In genomic region chr3:44477312-44478030, GRCh38 we compare ENCODE assay signal across 8 cellular contexts. TPM values are rescaled to one million over a fixed set of nuclear protein-coding genes. Genes with fewer than 3 reads are reported as not detected.
DNase-seq lines count a peak whose midpoint lies in the region; ATAC-seq, FAIRE-seq and TF ChIP-seq lines count a peak whose summit lies in the region.

TSS of gene ZNF445 (minus strand) at chr3:44477670. CDS start at chr3:44455549, 22,121 bp downstream.

- under 1% methylated on average over 69 of the region's 69 CpGs for WGBS in right cardiac atrium

- peak; percentile 85 for ATAC-seq in HG02610 (IDR thresholded peaks at IDR 0.05; ENCODE audit: unreplicated experiment)
- peak; percentile 98 for ATAC-seq in right cardiac atrium

- DNase-seq in NCI-H1105 treated with DMSO at 0.1 percent for 48 hours (lab: John Stamatoyannopoulos, UW) (peak; percentile 48), T-helper 2 cell (peak; percentile 50 to 89 (median 66)), right cardiac atrium (peak; percentile 84 to 93 (median 93)), putamen (ENCODE audit: low spot score) (peak; percentile 82), urothelium cell line (ENCODE audit: low spot score) (peak; percentile 92)

- peak; percentile 74 for TF ChIP-seq POLR2A in GM10847 (IDR thresholded peaks at IDR 0.05; ENCODE audit: extremely low read depth, insufficient read length)

- H3K27me3 ChIP-seq in right cardiac atrium (ENCODE audit: control insufficient read depth, insufficient read depth) = no peaks in the 10 kb centered on the region

- no peaks in the 10 kb centered on the region for H3K9me3 ChIP-seq in right cardiac atrium (ENCODE audit: control insufficient read depth, low read length)

- intact Hi-C loops in right cardiac atrium (cut with DNase I) = loop anchor here in 1 of 4 donors (10.0 kb wide), 1 partner anchor 153 kb away; no protein-coding TSS in a partner anchor

- peak within 1 kb of the TSS; percentile 99 for H3K4me3 ChIP-seq in right cardiac atrium (ENCODE audit: low read length)

- FAIRE-seq in urothelium cell line (lab: Jason Lieb, UNC) = no peak

- peak within 1 kb of the TSS; percentile 77 for H3K27ac ChIP-seq in angular gyrus (ENCODE audit: low read depth, low read length)
- H3K27ac ChIP-seq in right cardiac atrium (ENCODE audit: low read length) = no peak within 1 kb of the TSS

- no peaks in the 10 kb centered on the region for H3K4me1 ChIP-seq in right cardiac atrium (ENCODE audit: control insufficient read depth, insufficient read depth, low read length)

RNA-seq across cellular contexts. Expression of gene ZNF445, which starts in this region (rescaled TPM):
- 10 to 100 TPM; 14.2 to 15.6 (median 14.9) TPM for total RNA-seq in right cardiac atrium
- polyA plus RNA-seq in right cardiac atrium = 5.7 TPM
